In genomic region chr1:212455406-212456165, GRCh38 we compare ENCODE assay signal across 7 cellular contexts. TPM values are rescaled to one million over a fixed set of nuclear protein-coding genes. Genes with fewer than 3 reads are reported as not detected.
DNase-seq lines count a peak whose midpoint lies in the region; ATAC-seq and TF ChIP-seq lines count a peak whose summit lies in the region.

No MANE protein-coding gene starts in this region.

- peak; percentile 69 for ATAC-seq in HG03354 (IDR thresholded peaks at IDR 0.05; ENCODE audit: poor library complexity, severe bottlenecking, unreplicated experiment)
- ATAC-seq in memory B cell (ENCODE audit: low read depth) = peak; percentile 80

- peak; percentile 68 for DNase-seq in NCI-H774 (lab: John Stamatoyannopoulos, UW)
- DNase-seq in activated CD4-positive, alpha-beta memory T cell treated with anti-CD3 and anti-CD28 coated beads for 36 hours = peak; percentile 88
- DNase-seq in effector CD4-positive, alpha-beta T cell = peak; percentile 79
- DNase-seq in memory B cell (ENCODE audit: low spot score in 2 of 2) = peak; percentile 81 to 88
- DNase-seq in stimulated activated CD8-positive, alpha-beta memory T cell treated with anti-CD3 and anti-CD28 coated beads, Interleukin-15, amount 100 ng/mL, for 1 hour (ENCODE audit: low read depth) = peak; percentile 83

- POLR2A ChIA-PET in activated CD4-positive, alpha-beta memory T cell treated with anti-CD3 and anti-CD28 coated beads for 36 hours (lab: Charles Lee) = interaction anchor here (0.9 kb wide), 1 partner anchor 421 kb away, joined by 3 read pairs; no protein-coding TSS in a partner anchor

- H3K36me3 Mint-ChIP-seq in activated CD4-positive, alpha-beta memory T cell treated with anti-CD3 and anti-CD28 coated beads for 36 hours = no peaks in the 10 kb centered on the region
- H3K36me3 Mint-ChIP-seq in memory B cell = no peaks in the 10 kb centered on the region

- no peak overlapping the region for H3K27ac Mint-ChIP-seq in activated CD4-positive, alpha-beta memory T cell treated with anti-CD3 and anti-CD28 coated beads for 36 hours
- no peak overlapping the region for H3K27ac Mint-ChIP-seq in memory B cell

- intact Hi-C loops in activated CD4-positive, alpha-beta memory T cell treated with anti-CD3 and anti-CD28 coated beads for 36 hours (cut with micrococcal nuclease) = loop anchor here (1.0 to 5.0 kb wide), 6 partner anchors 88 to 775 kb away; no protein-coding TSS in a partner anchor

- no peaks in the 10 kb centered on the region for H3K9me3 Mint-ChIP-seq in activated CD4-positive, alpha-beta memory T cell treated with anti-CD3 and anti-CD28 coated beads for 36 hours
- H3K9me3 Mint-ChIP-seq in memory B cell = peaks cover 2% of the 10 kb centered on the region

- peaks cover 3% of the 10 kb centered on the region for H3K4me1 Mint-ChIP-seq in activated CD4-positive, alpha-beta memory T cell treated with anti-CD3 and anti-CD28 coated beads for 36 hours (ENCODE audit: low read depth)
- H3K4me1 Mint-ChIP-seq in memory B cell = peaks cover 4% of the 10 kb centered on the region

- H3K27me3 Mint-ChIP-seq in activated CD4-positive, alpha-beta memory T cell treated with anti-CD3 and anti-CD28 coated beads for 36 hours = no peaks in the 10 kb centered on the region
- H3K27me3 Mint-ChIP-seq in memory B cell = peaks cover 2% of the 10 kb centered on the region

- H3K4me3 Mint-ChIP-seq in activated CD4-positive, alpha-beta memory T cell treated with anti-CD3 and anti-CD28 coated beads for 36 hours = no peak overlapping the region
- H3K4me3 Mint-ChIP-seq in memory B cell = no peak overlapping the region

- CTCF ChIA-PET in activated CD4-positive, alpha-beta memory T cell treated with anti-CD3 and anti-CD28 coated beads for 36 hours (lab: Charles Lee) = interaction anchor here (0.5 to 6.1 kb wide), 126 partner anchors 9 to 877 kb away, joined by 3 to 166 read pairs (median 4); partner anchors contain the start of genes BATF3, DTL, FLVCR1 and INTS7

- peak; percentile 98 for TF ChIP-seq CTCF in GM12873 (IDR thresholded peaks at IDR 0.05; ENCODE audit: insufficient read depth, low read depth, low read length, missing control alignments)

RNA-seq across cellular contexts. Expression of gene NENF, which starts 22.9 kb away (rescaled TPM):
- 10 to 100 TPM; 38.4 to 42.7 TPM for total RNA-seq in activated CD4-positive, alpha-beta memory T cell treated with anti-CD3 and anti-CD28 coated beads for 36 hours

RNA-seq across cellular contexts. Expression of gene PACC1, which starts 40.9 kb away (rescaled TPM):
- total RNA-seq in activated CD4-positive, alpha-beta memory T cell treated with anti-CD3 and anti-CD28 coated beads for 36 hours = 1 to 10 TPM; 9.6 to 10.0 TPM

Comparison
In these comparisons a context has a peak if more than half of its experiments do, and no peak if none do; other contexts are left out.
1. Peak in every context shown above with its lines: DNase-seq and ATAC-seq.